ENCODE assay signal across 19 cellular contexts in genomic region chr11:130882138-130882551, GRCh38. TPM values are rescaled to one million over a fixed set of nuclear protein-coding genes. Genes with fewer than 3 reads are reported as not detected.
DNase-seq lines count a peak whose midpoint lies in the region; ATAC-seq and TF ChIP-seq lines count a peak whose summit lies in the region.
"Had no signal": no experiment of that assay in that cellular context is flagged by ENCODE, and none has a peak within 500 bp of the region (broad histone marks: within the 10 kb centered on the region; RNA-seq: fewer than 3 reads in every experiment).

No MANE protein-coding gene starts in this region.

- H3K27ac Mint-ChIP-seq in activated naive CD4-positive, alpha-beta T cell treated with anti-CD3 and anti-CD28 coated beads, Interleukin-2, amount 50 U/mL, for 72 hours, result peak overlapping the region; percentile 12 to 66
- peak overlapping the region; percentile 90 for H3K27ac Mint-ChIP-seq in activated T-helper 2 cell treated with anti-CD3 and anti-CD28 coated beads, Interferon-gamma antibody, Interleukin-2, Interleukin-4, amounts not matched to agents 10 μg/mL and 5 μg/mL and 100 μg/mL, durations not matched to agents 14 hours and 24 hours and 36 hours
- H3K27ac Mint-ChIP-seq: activated B cell treated with CpG ODN at 0.5 μM for 24 hours; activated naive CD8-positive, alpha-beta T cell treated with anti-CD3 and anti-CD28 coated beads, Interleukin-2, amount 10 ng/mL, durations not matched to agents 7 days and 5 days; endodermal cell; GM23338; T-cell had no signal

- H3K27ac ChIP-seq in thyroid gland, result no peak overlapping the region
- no peak overlapping the region for H3K27ac ChIP-seq in SK-N-SH (ENCODE audit: low read depth in 2 of 2, low read length in 1 of 2)
- H3K27ac ChIP-seq: stomach had no signal

- H3F3A ChIP-seq in SK-N-SH (replicated peaks; ENCODE audit: insufficient read depth), result no peaks in the 10 kb centered on the region

- no peaks in the 10 kb centered on the region for H3K9me2 ChIP-seq in SK-N-SH

- no peak overlapping the region for H3K9ac ChIP-seq in SK-N-SH

- TF ChIP-seq POLR2A in thyroid gland (IDR thresholded peaks at IDR 0.05), result no peak

- no peak overlapping the region for H3K4me2 ChIP-seq in SK-N-SH
- H3K4me2 ChIP-seq: GM23338 had no signal

- H3K36me3 ChIP-seq in thyroid gland (peaks cover 45% of the 10 kb centered on the region in 2 donors), SK-N-SH (replicated peaks in 1 of 2; ENCODE audit: control insufficient read depth in 1 of 2, insufficient read depth in 2 of 2, low read length in 1 of 2) (peaks cover 59 to 91% of the 10 kb centered on the region in 2 experiments)

- TF ChIP-seq RAD21 in SK-N-SH (IDR thresholded peaks at IDR 0.05; ENCODE audit: low read length), result no peak

- peak; percentile 47 to 74 for ATAC-seq in activated naive CD4-positive, alpha-beta T cell treated with anti-CD3 and anti-CD28 coated beads, Interleukin-2, amount 50 U/mL, for 72 hours
- no peak for ATAC-seq in HG03025 (IDR thresholded peaks at IDR 0.05; ENCODE audit: low FRiP score, unreplicated experiment)
- ATAC-seq: GM23338, T-cell had no signal

- CTCF ChIA-PET in SK-N-SH (lab: Yijun Ruan, JAX), result interaction anchor here (1.5 to 25.0 kb wide), 5 partner anchors 13 to 446 kb away, joined by 3 to 747 read pairs (median 30); partner anchors contain the start of genes ADAMTS15, ADAMTS8 and SNX19

- H3K4me1 ChIP-seq in thyroid gland (peaks cover 8 to 22% of the 10 kb centered on the region in 2 donors), SK-N-SH (ENCODE audit: control insufficient read depth in 1 of 2, insufficient read depth in 2 of 2, low read depth in 1 of 2, low read length in 1 of 2) (no peaks in the 10 kb centered on the region)
- H3K4me1 ChIP-seq: stomach had no signal

- H3K27me3 Mint-ChIP-seq in activated T-helper 2 cell treated with anti-CD3 and anti-CD28 coated beads, Interferon-gamma antibody, Interleukin-2, Interleukin-4, amounts not matched to agents 10 μg/mL and 5 μg/mL and 100 μg/mL, durations not matched to agents 14 hours and 24 hours and 36 hours (ENCODE audit: low read depth), result no peaks in the 10 kb centered on the region
- H3K27me3 Mint-ChIP-seq: activated B cell treated with CpG ODN at 0.5 μM for 24 hours; activated naive CD8-positive, alpha-beta T cell treated with anti-CD3 and anti-CD28 coated beads, Interleukin-2, amount 10 ng/mL, durations not matched to agents 7 days and 5 days; CD8-positive, alpha-beta memory T cell; T-cell had no signal

- WGBS in thyroid gland, 2 donors, result 40 to 42% methylated on average over 5 of the region's 5 CpGs
- 95% methylated on average over 5 of the region's 5 CpGs for WGBS in SK-N-SH (ENCODE audit: low lambda C conversion rate)

- H3K4me1 Mint-ChIP-seq in activated T-helper 2 cell treated with anti-CD3 and anti-CD28 coated beads, Interferon-gamma antibody, Interleukin-2, Interleukin-4, amounts not matched to agents 10 μg/mL and 5 μg/mL and 100 μg/mL, durations not matched to agents 14 hours and 24 hours and 36 hours (ENCODE audit: low read depth), result peaks cover 20% of the 10 kb centered on the region
- H3K4me1 Mint-ChIP-seq: activated B cell treated with CpG ODN at 0.5 μM for 24 hours, GM23338, T-cell had no signal

- H4K20me1 ChIP-seq in SK-N-SH (ENCODE audit: insufficient read depth), result no peaks in the 10 kb centered on the region

- no peak overlapping the region for H3K4me3 Mint-ChIP-seq in activated T-helper 2 cell treated with anti-CD3 and anti-CD28 coated beads, Interferon-gamma antibody, Interleukin-2, Interleukin-4, amounts not matched to agents 10 μg/mL and 5 μg/mL and 100 μg/mL, durations not matched to agents 14 hours and 24 hours and 36 hours (ENCODE audit: low read depth)
- H3K4me3 Mint-ChIP-seq: activated B cell treated with CpG ODN at 0.5 μM for 24 hours; activated naive CD8-positive, alpha-beta T cell treated with anti-CD3 and anti-CD28 coated beads, Interleukin-2, amount 10 ng/mL, durations not matched to agents 7 days and 5 days; CD8-positive, alpha-beta memory T cell; endodermal cell; GM23338; T-cell had no signal

- H2AFZ ChIP-seq in SK-N-SH (ENCODE audit: low read depth), result no peak overlapping the region
- H2AFZ ChIP-seq: GM23338 had no signal

- no peak for TF ChIP-seq EP300 in SK-N-SH (IDR thresholded peaks at IDR 0.05; ENCODE audit: borderline replicate concordance in 1 of 2, low read depth in 1 of 2, low read length in 1 of 2)

- TF ChIP-seq CTCF in thyroid gland (IDR thresholded peaks at IDR 0.05) (no peak), SK-N-SH (IDR thresholded peaks at IDR 0.05) (no peak)

- POLR2A ChIA-PET in SK-N-SH (lab: Yijun Ruan, JAX), result no interaction called here

- no peaks in the 10 kb centered on the region for H3K79me2 ChIP-seq in SK-N-SH (ENCODE audit: insufficient read depth)

- no peak for DNase-seq in activated naive CD4-positive, alpha-beta T cell treated with anti-CD3 and anti-CD28 coated beads, Interleukin-2, amount 50 U/mL, for 72 hours (ENCODE audit: low spot score in 2 of 2)
- DNase-seq in activated naive CD4-positive, alpha-beta T cell treated with anti-CD3 and anti-CD28 coated beads, Interleukin-2, amount 50 U/mL, for 16 hours, result no peak
- DNase-seq in activated T-helper 2 cell treated with anti-CD3 and anti-CD28 coated beads, Interferon-gamma antibody, Interleukin-2, Interleukin-4, amounts not matched to agents 10 μg/mL and 5 μg/mL and 100 μg/mL, durations not matched to agents 14 hours and 24 hours and 36 hours (ENCODE audit: low spot score), result no peak
- DNase-seq in kidney glomerular epithelial cell (lab: John Stamatoyannopoulos, UW) (peak; percentile 97), thyroid gland (peak; percentile 43 to 45), SK-N-SH (no peak)
- no peak for DNase-seq in effector CD8-positive, alpha-beta T cell (lab: John Stamatoyannopoulos, UW)
- DNase-seq: activated B cell treated with CpG ODN at 0.5 μM for 24 hours; activated naive CD8-positive, alpha-beta T cell treated with anti-CD3 and anti-CD28 coated beads, Interleukin-2, amount 10 ng/mL, durations not matched to agents 7 days and 5 days; CD8-positive, alpha-beta memory T cell; central memory CD4-positive, alpha-beta T cell; endodermal cell; NCI-H1436 treated with DMSO at 0.1 percent for 48 hours; posterior cingulate gyrus; stimulated activated CD4-positive, alpha-beta T cell treated with anti-CD3 and anti-CD28 coated beads, Interleukin-15, amount 100 ng/mL, for 24 hours; stomach; T-cell had no signal

- H3K4me3 ChIP-seq in thyroid gland (replicated peaks in 1 of 3) (no peak overlapping the region), SK-N-SH (ENCODE audit: low read depth in 2 of 2, low read length in 1 of 2) (no peak overlapping the region)
- H3K4me3 ChIP-seq: GM23338, stomach had no signal

- H3K9me3 ChIP-seq in thyroid gland (no peaks in the 10 kb centered on the region), SK-N-SH (no peaks in the 10 kb centered on the region)
- H3K9me3 ChIP-seq: stomach had no signal

- peaks cover 7 to 14% of the 10 kb centered on the region in 2 donors for H3K36me3 Mint-ChIP-seq in activated naive CD4-positive, alpha-beta T cell treated with anti-CD3 and anti-CD28 coated beads, Interleukin-2, amount 50 U/mL, for 72 hours
- peaks cover 70% of the 10 kb centered on the region for H3K36me3 Mint-ChIP-seq in activated T-helper 2 cell treated with anti-CD3 and anti-CD28 coated beads, Interferon-gamma antibody, Interleukin-2, Interleukin-4, amounts not matched to agents 10 μg/mL and 5 μg/mL and 100 μg/mL, durations not matched to agents 14 hours and 24 hours and 36 hours (ENCODE audit: low read depth)

- intact Hi-C loops in activated T-helper 2 cell treated with anti-CD3 and anti-CD28 coated beads, Interferon-gamma antibody, Interleukin-2, Interleukin-4, amounts not matched to agents 10 μg/mL and 5 μg/mL and 100 μg/mL, durations not matched to agents 14 hours and 24 hours and 36 hours (cut with micrococcal nuclease), result no loop called here
- intact Hi-C loops in thyroid gland (cut with DNase I), result no loop called here

- H3K27me3 ChIP-seq in thyroid gland (no peaks in the 10 kb centered on the region), SK-N-SH (ENCODE audit: insufficient read depth) (no peaks in the 10 kb centered on the region)
- H3K27me3 ChIP-seq: stomach had no signal

- H3K9me3 Mint-ChIP-seq in activated naive CD4-positive, alpha-beta T cell treated with anti-CD3 and anti-CD28 coated beads, Interleukin-2, amount 50 U/mL, for 72 hours, result no peaks in the 10 kb centered on the region
- no peaks in the 10 kb centered on the region for H3K9me3 Mint-ChIP-seq in activated T-helper 2 cell treated with anti-CD3 and anti-CD28 coated beads, Interferon-gamma antibody, Interleukin-2, Interleukin-4, amounts not matched to agents 10 μg/mL and 5 μg/mL and 100 μg/mL, durations not matched to agents 14 hours and 24 hours and 36 hours
- H3K9me3 Mint-ChIP-seq: activated B cell treated with CpG ODN at 0.5 μM for 24 hours; activated naive CD8-positive, alpha-beta T cell treated with anti-CD3 and anti-CD28 coated beads, Interleukin-2, amount 10 ng/mL, durations not matched to agents 7 days and 5 days; CD8-positive, alpha-beta memory T cell; endodermal cell; GM23338; T-cell had no signal

RNA-seq across cellular contexts. Expression of gene SNX19, which starts 34.1 kb away (rescaled TPM):
- total RNA-seq in activated naive CD4-positive, alpha-beta T cell treated with anti-CD3 and anti-CD28 coated beads, Interleukin-2, amount 50 U/mL, for 72 hours, result 10 to 100 TPM; 19.9 to 21.6 TPM
- total RNA-seq in activated T-helper 2 cell treated with anti-CD3 and anti-CD28 coated beads, Interferon-gamma antibody, Interleukin-2, Interleukin-4, amounts not matched to agents 10 μg/mL and 5 μg/mL and 100 μg/mL, durations not matched to agents 14 hours and 24 hours and 36 hours, result 42.1 and 48.7 TPM in 2 replicates
- 100 to 1,000 TPM in 3 of 4 donors, 10 to 100 TPM in 1; 82.1 to 146 (median 127) TPM for total RNA-seq in thyroid gland
- polyA plus RNA-seq in SK-N-SH (2012; rRNA removed), result 16.6 and 21.9 TPM in 2 replicates
- 16.6 and 19.4 TPM in 2 replicates for polyA plus RNA-seq in SK-N-SH (2012; cell fraction: cytosol; rRNA removed)
- 31.1 and 34.7 TPM in 2 replicates for polyA plus RNA-seq in SK-N-SH (2012; cell fraction: nucleus; rRNA removed)

Comparison
In these comparisons a context has a peak if more than half of its experiments do, and no peak if none do; other contexts are left out.
1. DNase-seq: peak in kidney glomerular epithelial cell (single experiment) and thyroid gland (2 of 2); none in activated naive CD4-positive, alpha-beta T cell treated with anti-CD3 and anti-CD28 coated beads, Interleukin-2, amount 50 U/mL, for 72 hours (0 of 2), activated naive CD4-positive, alpha-beta T cell treated with anti-CD3 and anti-CD28 coated beads, Interleukin-2, amount 50 U/mL, for 16 hours (single experiment), activated T-helper 2 cell treated with anti-CD3 and anti-CD28 coated beads, Interferon-gamma antibody, Interleukin-2, Interleukin-4, amounts not matched to agents 10 μg/mL and 5 μg/mL and 100 μg/mL, durations not matched to agents 14 hours and 24 hours and 36 hours (single experiment), SK-N-SH (single experiment) and effector CD8-positive, alpha-beta T cell (single experiment).